1 cellular context compared by ENCODE assay signal in genomic region chrX:53050841-53051240, GRCh38.
TF ChIP-seq lines count a peak whose summit lies in the region.

No MANE protein-coding gene starts in this region.

TF ChIP-seq in IMR-90, 13 proteins besides CTCF, POLR2A, EP300 and RAD21:
- TF ChIP-seq SMC3 (IDR thresholded peaks at IDR 0.05; ENCODE audit: low read depth, low read length) (no peak), USF2 (IDR thresholded peaks at IDR 0.05; ENCODE audit: low read depth, low read length) (no peak), CHD1 (IDR thresholded peaks at IDR 0.05; ENCODE audit: low read depth, low read length) (no peak), BHLHE40 (IDR thresholded peaks at IDR 0.05; ENCODE audit: low read depth, low read length) (no peak), RFX5 (IDR thresholded peaks at IDR 0.05; ENCODE audit: low read depth, low read length) (no peak), FOS (IDR thresholded peaks at IDR 0.05; ENCODE audit: low read depth, low read length) (no peak), CEBPB (IDR thresholded peaks at IDR 0.05; ENCODE audit: low read depth, low read length) (no peak), NFE2L2 (IDR thresholded peaks at IDR 0.05; ENCODE audit: low read depth, low read length) (no peak), MAFK (IDR thresholded peaks at IDR 0.05; ENCODE audit: low read depth, low read length) (no peak), MXI1 (IDR thresholded peaks at IDR 0.05; ENCODE audit: borderline replicate concordance, low read depth, low read length) (no peak), RCOR1 (IDR thresholded peaks at IDR 0.05; ENCODE audit: insufficient replicate concordance, low read length) (no peak), ELK1 (IDR thresholded peaks at IDR 0.05; ENCODE audit: borderline replicate concordance, low read depth, low read length) (no peak), MAZ (IDR thresholded peaks at IDR 0.05; ENCODE audit: borderline replicate concordance, low read depth, low read length) (no peak)
